8 cellular contexts compared by ENCODE assay signal in genomic region chr17:50201226-50201854, GRCh38. TPM values are rescaled to one million over a fixed set of nuclear protein-coding genes. Genes with fewer than 3 reads are reported as not detected.
DNase-seq lines count a peak whose midpoint lies in the region; TF ChIP-seq lines count a peak whose summit lies in the region.

COL1A1 (minus strand) TSS chr17:50201631; CDS start chr17:50201513, 118 bp downstream.

- H3K27me3 ChIP-seq in tibial artery: no peaks in the 10 kb centered on the region

- H3K27ac ChIP-seq in cingulate gyrus (ENCODE audit: low read depth, low read length) (peak within 1 kb of the TSS; percentile 19), tibial artery (peak within 1 kb of the TSS; percentile 98 to 99)

- H3K36me3 ChIP-seq in tibial artery: peaks cover 29 to 33% (median 30%) of the 10 kb centered on the region in 3 donors

- no peak for TF ChIP-seq CTCF in AG04449 (IDR thresholded peaks at IDR 0.05; ENCODE audit: insufficient read depth, low read length, missing control alignments)
- no peak for TF ChIP-seq CTCF in lower leg skin (IDR thresholded peaks at IDR 0.05)
- no peak for TF ChIP-seq CTCF in tibial artery (IDR thresholded peaks at IDR 0.05)
- no peak for TF ChIP-seq CTCF in GM13976 (IDR thresholded peaks at IDR 0.05; ENCODE audit: borderline replicate concordance, control extremely low read depth, extremely low read depth, insufficient read depth, missing control alignments)

- no peaks in the 10 kb centered on the region for H3K9me3 ChIP-seq in tibial artery

- 5 to 11% methylated on average over 36 to 37 of the region's 37 CpGs for WGBS in lower leg skin, 2 donors

- TF ChIP-seq POLR2A in lower leg skin (IDR thresholded peaks at IDR 0.05): peak in 1 of 2 donors; percentile 80

- H3K4me3 ChIP-seq in AG04449 (ENCODE audit: low read depth, low read length) (peak within 1 kb of the TSS; percentile 100), lower leg skin (ENCODE audit: low read depth, poor library complexity, severe bottlenecking) (peak within 1 kb of the TSS; percentile 41), tibial artery (peak within 1 kb of the TSS; percentile 67 to 89)
- H3K4me3 ChIP-seq in Jurkat, Clone E6-1 (ENCODE audit: low read length): peak within 1 kb of the TSS; percentile 51

- POLR2A ChIA-PET in AG04449 (lab: Yijun Ruan, JAX): interaction anchor here (0.6 to 44.9 kb wide), 28 partner anchors 15 to 409 kb away, joined by 3 to 2316 read pairs (median 5); partner anchors contain the start of genes ITGA3, TMEM92 and XYLT2

- intact Hi-C loops in lower leg skin (cut with DNase I; ENCODE audit: low total_unique reads): loop anchor here (2.0 kb wide), 1 partner anchor 71 kb away; no protein-coding TSS in a partner anchor
- intact Hi-C loops in tibial artery (cut with DNase I; ENCODE audit: low total_unique reads): no loop called here

- CTCF ChIA-PET in AG04449 (lab: Yijun Ruan, JAX): interaction anchor here (0.8 to 24.1 kb wide), 20 partner anchors 8 to 96 kb away, joined by 3 to 489 read pairs (median 5); partner anchors contain the start of gene TMEM92

- DNase-seq in AG04449 (ENCODE audit: low read depth, low spot score): no peak
- no peak for DNase-seq in Jurkat, Clone E6-1 (ENCODE audit: low read depth, low spot score)
- DNase-seq in lower leg skin (ENCODE audit: low spot score in 2 of 2): peak; percentile 75 to 96
- DNase-seq in tibial artery: peak; percentile 83 to 94
- no peak for DNase-seq in midbrain (lab: John Stamatoyannopoulos, UW)
- DNase-seq in GM13976 (ENCODE audit: low spot score): no peak
- DNase-seq in KG1 (lab: John Stamatoyannopoulos, UW): no peak

- H3K4me1 ChIP-seq in tibial artery: peaks cover 0 to 81% (median 57%) of the 10 kb centered on the region in 4 donors

- in situ Hi-C loops in GM13976 (cut with MboI; ENCODE audit: low sequenced_read_pairs, unreplicated experiment): no loop called here

RNA-seq across cellular contexts. Expression of gene COL1A1, which starts in this region (rescaled TPM):
- polyA plus RNA-seq in Jurkat, Clone E6-1 (2012; ENCODE audit: insufficient read depth, insufficient read length): 2.0 TPM
- 10 to 100 TPM; 15.0 to 90.5 (median 25.8) TPM for total RNA-seq in lower leg skin

Comparison
In these comparisons a context has a peak if more than half of its experiments do, and no peak if none do; other contexts are left out.
1. DNase-seq: peak in lower leg skin (2 of 2) and tibial artery (2 of 2); none in AG04449 (single experiment), Jurkat, Clone E6-1 (single experiment), midbrain (single experiment), GM13976 (single experiment) and KG1 (single experiment).
2. H3K4me3 ChIP-seq: peak in every context shown above with its lines; median percentile 100 in AG04449; 78 in tibial artery; 51 in Jurkat, Clone E6-1; 41 in lower leg skin.